8 cellular contexts compared by ENCODE assay signal in genomic region chr14:105351920-105352871, GRCh38. TPM values are rescaled to one million over a fixed set of nuclear protein-coding genes. Genes with fewer than 3 reads are reported as not detected.
A peak's percentile ranks its signal among the peaks of the same experiment; 100 is the strongest.
DNase-seq lines count a peak whose midpoint lies in the region; ATAC-seq and TF ChIP-seq lines count a peak whose summit lies in the region.

No MANE protein-coding gene starts in this region.

- H3K4me2 ChIP-seq in KMS-11 = no peak overlapping the region
- H3K4me2 ChIP-seq in PC-3 (ENCODE audit: low read length) = no peak overlapping the region

- no peaks in the 10 kb centered on the region for H3K9me3 ChIP-seq in PC-3 (ENCODE audit: low read length)
- no peaks in the 10 kb centered on the region for H3K9me3 ChIP-seq in naive thymus-derived CD4-positive, alpha-beta T cell (ENCODE audit: control insufficient read depth in 2 of 3, low read length in 3 of 3)

- TF ChIP-seq CTCF in KMS-11 (conservative IDR thresholded peaks at IDR 0.05; ENCODE audit: low read depth, low read length) = peak; percentile 60
- TF ChIP-seq CTCF in PC-3 (conservative IDR thresholded peaks at IDR 0.05; ENCODE audit: low read depth, low read length) = peak; percentile 81

- H3K9ac ChIP-seq in KMS-11 (no peak overlapping the region), PC-3 (ENCODE audit: low read length) (no peak overlapping the region)

- no peak overlapping the region for H3K4me3 ChIP-seq in KMS-11 (IDR thresholded peaks at IDR 0.05; ENCODE audit: insufficient read depth, low read depth, low read length)
- no peak overlapping the region for H3K4me3 ChIP-seq in PC-3 (ENCODE audit: low read length)
- H3K4me3 ChIP-seq in naive thymus-derived CD4-positive, alpha-beta T cell (ENCODE audit: low read length) = no peak overlapping the region

- no peaks in the 10 kb centered on the region for H3K27me3 ChIP-seq in KMS-11 (ENCODE audit: insufficient read depth, low read depth)
- H3K27me3 ChIP-seq in PC-3 (ENCODE audit: low read length) = no peaks in the 10 kb centered on the region
- no peaks in the 10 kb centered on the region for H3K27me3 ChIP-seq in naive thymus-derived CD4-positive, alpha-beta T cell (ENCODE audit: control insufficient read depth in 2 of 2, insufficient read depth in 2 of 2, low read length in 2 of 2)

- peak; percentile 98 for ATAC-seq in PC-3
- peak; percentile 93 for ATAC-seq in esophagus mucosa
- peak; percentile 97 for ATAC-seq in naive thymus-derived CD4-positive, alpha-beta T cell

- intact Hi-C loops in PC-3 (cut with micrococcal nuclease) = loop anchor here (1.0 to 2.0 kb wide), 3 partner anchors 33 to 261 kb away; no protein-coding TSS in a partner anchor
- intact Hi-C loops in naive thymus-derived CD4-positive, alpha-beta T cell (cut with micrococcal nuclease) = loop anchor here (1.0 to 5.0 kb wide), 10 partner anchors 37 to 455 kb away; partner anchors contain the start of genes BRF1 (in 1 of the 2) and CLBA1 (in 1 of the 2)

- no TSS peak for BruUV-seq in PC-3 (replicated peaks; lab: Mats Ljungman, UMichigan)

- H3K4me1 Mint-ChIP-seq in naive thymus-derived CD4-positive, alpha-beta T cell = peaks cover 4 to 5% (median 4%) of the 10 kb centered on the region in 7 donors

- H3K4me1 ChIP-seq in KMS-11 (ENCODE audit: low read depth, poor library complexity, severe bottlenecking) (peaks cover 6% of the 10 kb centered on the region), PC-3 (ENCODE audit: insufficient read depth, low read length) (no peaks in the 10 kb centered on the region)
- peaks cover 0 to 4% of the 10 kb centered on the region in 2 donors for H3K4me1 ChIP-seq in naive thymus-derived CD4-positive, alpha-beta T cell (ENCODE audit: control insufficient read depth in 2 of 2, insufficient read depth in 2 of 2, low read length in 2 of 2)

- H3K27ac ChIP-seq in KMS-11 (no peak overlapping the region), PC-3 (ENCODE audit: low read length) (no peak overlapping the region)
- no peak overlapping the region for H3K27ac ChIP-seq in naive thymus-derived CD4-positive, alpha-beta T cell (ENCODE audit: low read depth, low read length)

- H3K36me3 ChIP-seq in KMS-11 (ENCODE audit: insufficient read depth) (no peaks in the 10 kb centered on the region), PC-3 (ENCODE audit: low read depth, low read length) (no peaks in the 10 kb centered on the region)
- H3K36me3 ChIP-seq in naive thymus-derived CD4-positive, alpha-beta T cell (ENCODE audit: control insufficient read depth in 2 of 3, insufficient read depth in 3 of 3, low read length in 3 of 3) = peaks cover 0 to 19% (median 0%) of the 10 kb centered on the region in 3 experiments

- H4K20me1 ChIP-seq in KMS-11 (ENCODE audit: insufficient read depth) (no peaks in the 10 kb centered on the region), PC-3 (ENCODE audit: low read length) (no peaks in the 10 kb centered on the region)

- H3K9me2 ChIP-seq in PC-3 (replicated peaks; ENCODE audit: low read length) = no peaks in the 10 kb centered on the region

- peaks cover 0 to 4% (median 0%) of the 10 kb centered on the region in 5 donors for H3K36me3 Mint-ChIP-seq in naive thymus-derived CD4-positive, alpha-beta T cell

- no peaks in the 10 kb centered on the region for H3F3A ChIP-seq in PC-3 (ENCODE audit: low read length, unreplicated experiment)

- CTCF ChIA-PET in PC-3 (lab: Charles Lee) = interaction anchor here (0.6 to 2.0 kb wide), 6 partner anchors 11 to 148 kb away, joined by 3 to 14 read pairs (median 6); partner anchors contain the start of genes BRF1 and PACS2
- CTCF ChIA-PET in naive thymus-derived CD4-positive, alpha-beta T cell (lab: Charles Lee) = interaction anchor here (0.5 to 1.8 kb wide), 15 partner anchors 11 to 1776 kb away, joined by 3 to 17 read pairs (median 3); no protein-coding TSS in a partner anchor

- H3K9me3 Mint-ChIP-seq in naive thymus-derived CD4-positive, alpha-beta T cell = no peaks in the 10 kb centered on the region

- H3K4me3 Mint-ChIP-seq in naive thymus-derived CD4-positive, alpha-beta T cell = no peak overlapping the region

- H3K27ac Mint-ChIP-seq in naive thymus-derived CD4-positive, alpha-beta T cell = peak overlapping the region in 1 of 9 donors; percentile 56

- POLR2A ChIA-PET in PC-3 (lab: Charles Lee; ENCODE audit: unreplicated experiment) = no interaction called here
- POLR2A ChIA-PET in naive thymus-derived CD4-positive, alpha-beta T cell (lab: Charles Lee) = interaction anchor here (0.6 to 1.0 kb wide), 2 partner anchors 262 to 347 kb away, joined by 3 read pairs; no protein-coding TSS in a partner anchor

- DNase-seq in NK-92 treated with Interleukin-12 subunit alpha and Interleukin-12 subunit beta, amount 100 ng/mL, for 24 hours (lab: John Stamatoyannopoulos, UW) = peak; percentile 55
- DNase-seq in NK-92 (lab: John Stamatoyannopoulos, UW; ENCODE audit: unreplicated experiment) (no peak), PC-3 (peak; percentile 92), activated T-cell treated with anti-CD3 and anti-CD28 coated beads for 24 hours (ENCODE audit: low read depth) (peak; percentile 82)
- peak; percentile 71 to 90 (median 87) for DNase-seq in naive thymus-derived CD4-positive, alpha-beta T cell
- DNase-seq in stimulated activated CD8-positive, alpha-beta memory T cell treated with anti-CD3 and anti-CD28 coated beads, Interleukin-7, amount 100 ng/mL, for 4 hours (ENCODE audit: low read depth in 2 of 2) = peak; percentile 73 to 83

- H3K27me3 Mint-ChIP-seq in naive thymus-derived CD4-positive, alpha-beta T cell = no peaks in the 10 kb centered on the region

- H3K79me2 ChIP-seq in KMS-11 (ENCODE audit: insufficient read depth, low read depth) (no peaks in the 10 kb centered on the region), PC-3 (ENCODE audit: low read length) (no peaks in the 10 kb centered on the region)

- H2AFZ ChIP-seq in KMS-11 (ENCODE audit: low read depth) = no peak overlapping the region
- no peak overlapping the region for H2AFZ ChIP-seq in PC-3 (ENCODE audit: low read length)

RNA-seq across cellular contexts. Expression of gene PACS2, which starts 37.6 kb away (rescaled TPM):
- total RNA-seq in PC-3 (2014; rRNA removed) = 56.0 and 62.0 TPM in 2 replicates
- 24.9 TPM for total RNA-seq in esophagus mucosa
- 10 to 100 TPM; 33.9 to 75.4 (median 72.3) TPM for total RNA-seq in naive thymus-derived CD4-positive, alpha-beta T cell
- 1 to 10 TPM; 1.5 to 4.5 TPM for polyA plus RNA-seq in naive thymus-derived CD4-positive, alpha-beta T cell

RNA-seq across cellular contexts. Expression of gene TEX22, which starts 46.1 kb away (rescaled TPM):
- 0.29 and 0.40 TPM in 2 replicates for total RNA-seq in PC-3 (2014; rRNA removed)
- total RNA-seq in esophagus mucosa = 2.0 TPM
- total RNA-seq in naive thymus-derived CD4-positive, alpha-beta T cell = 10 to 100 TPM in 1 of 5 experiments, 1 to 10 TPM in 4; 1.4 to 10.5 (median 6.5) TPM
- polyA plus RNA-seq in naive thymus-derived CD4-positive, alpha-beta T cell = under 1 TPM; 0.21 to 0.25 TPM

RNA-seq across cellular contexts. Expression of gene BRF1, which starts 51.4 kb away (rescaled TPM):
- 55.8 and 86.1 TPM in 2 replicates for total RNA-seq in PC-3 (2014; rRNA removed)
- total RNA-seq in esophagus mucosa = 11.7 TPM
- total RNA-seq in naive thymus-derived CD4-positive, alpha-beta T cell = 10 to 100 TPM; 49.8 to 75.7 (median 61.4) TPM
- 10 to 100 TPM in 1 of 2 donors, 1 to 10 TPM in 1; 7.1 to 11.9 TPM for polyA plus RNA-seq in naive thymus-derived CD4-positive, alpha-beta T cell
